3 cellular contexts compared by ENCODE assay signal in the genomic region with DNA sequence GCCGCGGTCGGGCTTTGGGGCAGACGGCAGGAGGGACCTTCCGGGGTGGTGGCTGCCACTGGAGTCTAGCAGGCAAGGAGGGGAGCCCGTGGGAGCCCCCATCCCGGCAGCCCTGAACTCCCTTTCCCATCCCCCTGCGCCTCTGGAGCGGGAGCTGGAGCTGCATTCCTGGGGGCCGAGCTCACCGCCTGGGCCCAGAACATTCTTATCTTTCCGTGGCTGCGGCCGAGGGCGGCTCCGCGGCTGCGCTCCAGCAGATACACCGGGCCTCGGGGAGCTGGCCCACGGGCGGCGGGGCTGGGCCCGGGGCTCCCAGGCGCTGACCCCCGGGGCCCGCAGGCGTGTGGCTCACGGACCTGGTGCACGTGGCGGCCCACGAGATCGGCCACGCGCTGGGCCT. TPM values are rescaled to one million over a fixed set of nuclear protein-coding genes. Genes with fewer than 3 reads are reported as not detected.
"Had no signal": no experiment of that assay in that cellular context is flagged by ENCODE, and none has a peak within 500 bp of the region (broad histone marks: within the 10 kb centered on the region; RNA-seq: fewer than 3 reads in every experiment).

No MANE protein-coding gene starts in this region.

RNA-seq across cellular contexts. Expression of gene MMP23B, which starts 1.4 kb away (rescaled TPM):
- total RNA-seq: GM23248 had no signal

RNA-seq across cellular contexts. Expression of gene FNDC10, which starts 33.5 kb away (rescaled TPM):
- total RNA-seq: HT-29 had no signal
- polyA plus RNA-seq: IgD-negative memory B cell had no signal
